8 cellular contexts compared by ENCODE assay signal in the genomic region with DNA sequence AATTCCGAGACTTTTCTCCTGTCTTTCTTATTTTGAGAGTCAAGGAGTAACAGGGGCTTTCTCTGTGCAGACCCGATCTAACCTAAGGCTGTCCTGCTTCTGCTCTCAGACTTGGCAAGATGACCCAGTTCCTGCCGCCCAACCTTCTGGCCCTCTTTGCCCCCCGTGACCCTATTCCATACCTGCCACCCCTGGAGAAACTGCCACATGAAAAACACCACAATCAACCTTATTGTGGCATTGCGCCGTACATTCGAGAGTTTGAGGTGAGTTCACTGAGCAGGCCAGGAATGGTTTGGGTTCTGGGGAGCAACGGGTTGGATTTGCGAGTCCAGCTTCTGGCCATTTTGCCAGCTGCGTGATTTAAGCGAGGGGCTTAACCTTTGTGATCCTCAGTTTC. TPM values are rescaled to one million over a fixed set of nuclear protein-coding genes. Genes with fewer than 3 reads are reported as not detected.
A peak's percentile ranks its signal among the peaks of the same experiment; 100 is the strongest.
DNase-seq lines count a peak whose midpoint lies in the region; ATAC-seq and TF ChIP-seq lines count a peak whose summit lies in the region.
"Had no signal": no experiment of that assay in that cellular context is flagged by ENCODE, and none has a peak within 500 bp of the region (broad histone marks: within the 10 kb centered on the region; RNA-seq: fewer than 3 reads in every experiment).

No MANE protein-coding gene starts in this region.

- H3K4me3 Mint-ChIP-seq in activated CD8-positive, alpha-beta T cell treated with anti-CD3 and anti-CD28 coated beads, Interleukin-2, amount 10 ng/mL, durations not matched to agents 7 days and 5 days: peak overlapping the region; percentile 98
- H3K4me3 Mint-ChIP-seq in stimulated activated memory B cell treated with anti-CD40 and anti-IgM and Interleukin-4, amounts not matched to agents 10 μg/mL and 1 μg/mL and 100 μg/mL, for 72 hours: peak overlapping the region; percentile 100

- CTCF ChIA-PET in activated CD8-positive, alpha-beta T cell treated with anti-CD3 and anti-CD28 coated beads, Interleukin-2, amount 10 ng/mL, durations not matched to agents 7 days and 5 days (lab: Charles Lee): interaction anchor here (0.8 to 4.0 kb wide), 4 partner anchors 11 to 89 kb away, joined by 3 to 23 read pairs (median 5); partner anchors contain the start of gene LIN7B

- no peaks in the 10 kb centered on the region for H3K27me3 ChIP-seq in iPS-18a (ENCODE audit: control insufficient read depth, insufficient read depth, low read length)

- H3K27ac Mint-ChIP-seq in activated CD8-positive, alpha-beta T cell treated with anti-CD3 and anti-CD28 coated beads, Interleukin-2, amount 10 ng/mL, durations not matched to agents 7 days and 5 days: peak overlapping the region; percentile 93
- H3K27ac Mint-ChIP-seq in stimulated activated memory B cell treated with anti-CD40 and anti-IgM and Interleukin-4, amounts not matched to agents 10 μg/mL and 1 μg/mL and 100 μg/mL, for 72 hours: peak overlapping the region; percentile 87

- peaks cover 35% of the 10 kb centered on the region for H3K4me1 Mint-ChIP-seq in activated CD8-positive, alpha-beta T cell treated with anti-CD3 and anti-CD28 coated beads, Interleukin-2, amount 10 ng/mL, durations not matched to agents 7 days and 5 days (ENCODE audit: low read depth)
- peaks cover 34% of the 10 kb centered on the region for H3K4me1 Mint-ChIP-seq in stimulated activated memory B cell treated with anti-CD40 and anti-IgM and Interleukin-4, amounts not matched to agents 10 μg/mL and 1 μg/mL and 100 μg/mL, for 72 hours

- H3K4me3 ChIP-seq in HFF-Myc (replicated peaks; ENCODE audit: low read depth, low read length): peak overlapping the region; percentile 89
- peak overlapping the region; percentile 70 for H3K4me3 ChIP-seq in iPS-18a (ENCODE audit: low read length)

- no peak for TF ChIP-seq CTCF in HFF-Myc (IDR thresholded peaks at IDR 0.05; ENCODE audit: low read depth, low read length, missing control alignments)

- no peak for DNase-seq in HFF-Myc (ENCODE audit: extremely low read depth, low read depth)
- DNase-seq in activated CD8-positive, alpha-beta T cell treated with anti-CD3 and anti-CD28 coated beads, Interleukin-2, amount 10 ng/mL, durations not matched to agents 7 days and 5 days: no peak
- no peak for DNase-seq in activated effector memory CD4-positive, alpha-beta T cell treated with Interleukin-2 at 50 U/mL for 16 hours
- no peak for DNase-seq in NOMO-1 treated with dmso at 0.1 percent for 144 hours (lab: John Stamatoyannopoulos, UW; ENCODE audit: unreplicated experiment)

- peak overlapping the region; percentile 87 for H3K9ac ChIP-seq in iPS-18a (ENCODE audit: low read length)

- no peaks in the 10 kb centered on the region for H3K27me3 Mint-ChIP-seq in activated CD8-positive, alpha-beta T cell treated with anti-CD3 and anti-CD28 coated beads, Interleukin-2, amount 10 ng/mL, durations not matched to agents 7 days and 5 days (ENCODE audit: low read depth)
- H3K27me3 Mint-ChIP-seq in stimulated activated memory B cell treated with anti-CD40 and anti-IgM and Interleukin-4, amounts not matched to agents 10 μg/mL and 1 μg/mL and 100 μg/mL, for 72 hours: no peaks in the 10 kb centered on the region

- POLR2A ChIA-PET in activated CD8-positive, alpha-beta T cell treated with anti-CD3 and anti-CD28 coated beads, Interleukin-2, amount 10 ng/mL, durations not matched to agents 7 days and 5 days (lab: Charles Lee): interaction anchor here (1.2 kb wide), 1 partner anchor 9 kb away, joined by 4 read pairs; no protein-coding TSS in a partner anchor

- no peak overlapping the region for H3K27ac ChIP-seq in iPS-18a (ENCODE audit: low read length)

- H3K9me3 ChIP-seq in iPS-18a (ENCODE audit: control insufficient read depth, low read depth, low read length): no peaks in the 10 kb centered on the region

- peaks cover 40% of the 10 kb centered on the region for H3K36me3 Mint-ChIP-seq in activated CD8-positive, alpha-beta T cell treated with anti-CD3 and anti-CD28 coated beads, Interleukin-2, amount 10 ng/mL, durations not matched to agents 7 days and 5 days (ENCODE audit: low read depth)
- peaks cover 33% of the 10 kb centered on the region for H3K36me3 Mint-ChIP-seq in stimulated activated memory B cell treated with anti-CD40 and anti-IgM and Interleukin-4, amounts not matched to agents 10 μg/mL and 1 μg/mL and 100 μg/mL, for 72 hours

- no peak for ATAC-seq in activated CD8-positive, alpha-beta T cell treated with anti-CD3 and anti-CD28 coated beads, Interleukin-2, amount 10 ng/mL, durations not matched to agents 7 days and 5 days
- ATAC-seq in stimulated activated memory B cell treated with anti-CD40 and anti-IgM and Interleukin-4, amounts not matched to agents 10 μg/mL and 1 μg/mL and 100 μg/mL, for 72 hours: no peak
- no peak for ATAC-seq in GM21367 (IDR thresholded peaks at IDR 0.05; ENCODE audit: unreplicated experiment)

- peaks cover 28% of the 10 kb centered on the region for H3K36me3 ChIP-seq in iPS-18a (ENCODE audit: control insufficient read depth, low read depth, low read length)

- no peaks in the 10 kb centered on the region for H3K4me1 ChIP-seq in iPS-18a (ENCODE audit: control insufficient read depth, low read depth, low read length)

- no peaks in the 10 kb centered on the region for H3K9me3 Mint-ChIP-seq in activated CD8-positive, alpha-beta T cell treated with anti-CD3 and anti-CD28 coated beads, Interleukin-2, amount 10 ng/mL, durations not matched to agents 7 days and 5 days (ENCODE audit: insufficient read depth)
- no peaks in the 10 kb centered on the region for H3K9me3 Mint-ChIP-seq in stimulated activated memory B cell treated with anti-CD40 and anti-IgM and Interleukin-4, amounts not matched to agents 10 μg/mL and 1 μg/mL and 100 μg/mL, for 72 hours

RNA-seq across cellular contexts. Expression of gene SNRNP70, which starts 1.0 kb away (rescaled TPM):
- total RNA-seq in activated CD8-positive, alpha-beta T cell treated with anti-CD3 and anti-CD28 coated beads, Interleukin-2, amount 10 ng/mL, durations not matched to agents 7 days and 5 days: 100 to 1,000 TPM; 177 to 193 TPM

RNA-seq across cellular contexts. Expression of gene KCNA7, which starts 13.8 kb away (rescaled TPM):
- total RNA-seq in activated CD8-positive, alpha-beta T cell treated with anti-CD3 and anti-CD28 coated beads, Interleukin-2, amount 10 ng/mL, durations not matched to agents 7 days and 5 days: not detected
- total RNA-seq: renal cortical epithelial cell had no signal

RNA-seq across cellular contexts. Expression of gene NTF4, which starts 21.7 kb away (rescaled TPM):
- not detected for total RNA-seq in activated CD8-positive, alpha-beta T cell treated with anti-CD3 and anti-CD28 coated beads, Interleukin-2, amount 10 ng/mL, durations not matched to agents 7 days and 5 days

RNA-seq across cellular contexts. Expression of gene LIN7B, which starts 27.9 kb away (rescaled TPM):
- total RNA-seq in activated CD8-positive, alpha-beta T cell treated with anti-CD3 and anti-CD28 coated beads, Interleukin-2, amount 10 ng/mL, durations not matched to agents 7 days and 5 days: 1 to 10 TPM; 3.7 to 6.3 TPM

RNA-seq across cellular contexts. Expression of gene CGB7, which starts 28.7 kb away (rescaled TPM):
- total RNA-seq in activated CD8-positive, alpha-beta T cell treated with anti-CD3 and anti-CD28 coated beads, Interleukin-2, amount 10 ng/mL, durations not matched to agents 7 days and 5 days: not detected
